ENCODE assay signal across 14 cellular contexts in the genomic region with DNA sequence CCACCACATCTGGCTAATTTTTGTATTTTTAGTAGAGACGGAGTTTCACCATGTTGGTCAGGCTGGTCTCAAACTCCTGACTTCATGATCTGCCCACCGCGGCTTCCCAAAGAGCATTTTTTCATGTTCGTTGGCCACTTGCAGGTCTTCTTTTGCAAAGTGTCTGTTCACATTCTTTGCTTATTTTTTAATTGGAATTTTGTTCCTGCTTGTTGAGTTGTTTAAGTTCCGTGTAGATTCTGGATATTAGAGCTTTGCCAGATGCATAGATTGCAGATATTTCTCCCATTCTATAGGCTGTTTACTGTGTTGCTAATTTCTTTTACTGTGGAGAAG. TPM values are rescaled to one million over a fixed set of nuclear protein-coding genes. Genes with fewer than 3 reads are reported as not detected.
"Had no signal": no experiment of that assay in that cellular context is flagged by ENCODE, and none has a peak within 500 bp of the region (broad histone marks: within the 10 kb centered on the region; RNA-seq: fewer than 3 reads in every experiment).

No MANE protein-coding gene starts in this region.

RNA-seq across cellular contexts. Expression of gene RAET1L, which starts 8.2 kb away (rescaled TPM):
- total RNA-seq: activated B cell treated with CpG ODN at 0.5 μM for 24 hours; activated CD4-positive, alpha-beta T cell treated with anti-CD3 and anti-CD28 coated beads for 36 hours; activated CD8-positive, alpha-beta memory T cell treated with anti-CD3 and anti-CD28 coated beads for 36 hours; activated T-cell treated with anti-CD3 and anti-CD28 coated beads, Interleukin-2, amount 50 U/mL, for 4 hours; activated T-helper 2 cell treated with anti-CD3 and anti-CD28 coated beads, Interferon-gamma antibody, Interleukin-2, Interleukin-4, amounts not matched to agents 10 μg/mL and 5 μg/mL and 100 μg/mL, durations not matched to agents 14 hours and 24 hours and 36 hours; adrenal gland; ascending aorta; breast epithelium; lung; mesenteric fat pad; naive thymus-derived CD8-positive, alpha-beta T cell; posterior vena cava; sigmoid colon had no signal
- polyA plus RNA-seq: adrenal gland; naive thymus-derived CD8-positive, alpha-beta T cell; sigmoid colon had no signal

RNA-seq across cellular contexts. Expression of gene ULBP1, which starts 53.4 kb away (rescaled TPM):
- total RNA-seq: vagina had no signal
- polyA plus RNA-seq: naive thymus-derived CD8-positive, alpha-beta T cell had no signal
